1 cellular context compared by ENCODE assay signal in the genomic region with DNA sequence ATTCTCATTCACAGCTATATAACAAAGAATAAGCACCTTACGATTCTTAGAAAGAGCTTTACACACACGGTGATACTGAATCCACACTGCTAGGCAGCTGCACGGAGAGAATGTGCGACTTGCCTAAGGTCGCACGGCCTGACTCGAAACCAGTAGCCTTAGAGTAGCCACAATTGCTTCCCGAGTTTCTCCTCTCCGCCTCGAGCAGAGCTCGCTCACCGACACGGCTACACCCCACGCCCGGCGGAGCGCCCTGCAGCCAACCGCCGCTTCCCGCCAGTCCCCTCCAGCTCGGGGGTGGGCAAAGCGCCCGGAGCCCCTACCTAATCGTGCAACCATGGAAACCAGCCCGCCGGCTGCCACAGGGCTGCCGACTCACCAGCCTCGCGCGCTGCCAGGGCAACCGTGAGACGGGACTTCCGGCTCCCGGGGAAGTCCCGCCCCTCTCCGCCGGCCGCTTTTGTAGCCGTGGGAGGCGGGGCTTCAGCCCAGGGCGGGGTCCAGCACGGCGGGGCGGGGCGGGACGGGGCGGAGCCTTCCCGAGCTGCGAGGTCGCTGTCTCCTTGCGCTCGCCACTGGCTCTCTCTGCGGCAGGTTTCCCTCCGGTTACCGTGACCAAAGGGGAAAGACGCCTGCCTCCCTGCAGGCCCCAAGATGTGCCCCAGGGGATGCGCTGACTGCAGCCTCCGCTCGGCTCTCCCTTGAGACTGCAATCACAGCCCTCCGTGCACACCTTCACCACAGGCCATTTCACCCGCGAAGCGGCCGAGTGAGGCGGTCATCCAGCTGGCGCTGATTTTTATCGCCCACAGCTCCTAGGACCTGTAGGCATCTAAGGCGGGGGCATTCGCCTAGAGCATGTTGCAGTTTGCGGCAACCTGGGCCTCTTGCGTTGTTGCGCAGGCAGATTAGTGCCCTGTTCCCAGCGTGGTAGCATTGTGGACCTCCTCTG.
TF ChIP-seq lines count a peak whose summit lies in the region.

No MANE protein-coding gene starts in this region.

TF ChIP-seq in A549, 52 proteins besides CTCF, POLR2A, EP300 and RAD21 (continued from another document):
- TF ChIP-seq, protein P1, sequence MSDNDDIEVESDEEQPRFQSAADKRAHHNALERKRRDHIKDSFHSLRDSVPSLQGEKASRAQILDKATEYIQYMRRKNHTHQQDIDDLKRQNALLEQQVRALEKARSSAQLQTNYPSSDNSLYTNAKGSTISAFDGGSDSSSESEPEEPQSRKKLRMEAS (IDR thresholded peaks at IDR 0.05) = peak; percentile 74; the same call in 1 of the 2 replicates
- no peak for TF ChIP-seq RCOR1 (IDR thresholded peaks at IDR 0.05; ENCODE audit: low read depth, low read length)
- TF ChIP-seq HOXB13 (CRISPR knock-in tag; IDR thresholded peaks at IDR 0.05; ENCODE audit: low read depth) = no peak
- 0 out of 2 replicates have a peak, but pooled peaks have one; percentile 42 for TF ChIP-seq GATA3 (IDR thresholded peaks at IDR 0.05; ENCODE audit: borderline replicate concordance)
- TF ChIP-seq CHD2 (IDR thresholded peaks at IDR 0.05; ENCODE audit: low read length, partially characterized antibody) = no peak
- TF ChIP-seq CHD4 (IDR thresholded peaks at IDR 0.05; ENCODE audit: borderline replicate concordance) = no peak
TF ChIP-seq in A549: peak in this region for 8.
